ENCODE assay signal across 22 cellular contexts in genomic region chr12:92690601-92691000, GRCh38. TPM values are rescaled to one million over a fixed set of nuclear protein-coding genes. Genes with fewer than 3 reads are reported as not detected.
"Had no signal": no experiment of that assay in that cellular context is flagged by ENCODE, and none has a peak within 500 bp of the region (broad histone marks: within the 10 kb centered on the region; RNA-seq: fewer than 3 reads in every experiment).

No MANE protein-coding gene starts in this region.

- H3K4me3 Mint-ChIP-seq: IgD-negative memory B cell had no signal

- H3K27ac ChIP-seq: HL-60, KMS-11, RWPE1 had no signal

- H3K4me1 Mint-ChIP-seq: IgD-negative memory B cell had no signal

- H3K27ac Mint-ChIP-seq: IgD-negative memory B cell had no signal

- ATAC-seq: K562, Panc1, PC-3 had no signal

- DNase-seq: Kasumi-1; MM.1S; NCI-H1092 treated with DMSO at 0.1 percent for 48 hours; NCI-H1436; NCI-H187 treated with DMSO at 0.1 percent for 48 hours; NCI-H2029 treated with DMSO at 0.1 percent for 48 hours; NCI-H2171 treated with DMSO at 0.1 percent for 48 hours; NCI-H345; NCI-H446 treated with DMSO at 0.1 percent for 48 hours; NCI-H526; NCI-H82; NK-92 treated with Interleukin-12 subunit alpha and Interleukin-12 subunit beta, amount 100 ng/mL, for 24 hours; PC-3; SHP77 had no signal

- H3K4me3 ChIP-seq: K562 had no signal

RNA-seq across cellular contexts. Expression of gene PLEKHG7, which starts 12.2 kb away (rescaled TPM):
- total RNA-seq: K562, M059J, PC-3, SK-MEL-5 had no signal
